ENCODE assay signal across 18 cellular contexts in the genomic region with DNA sequence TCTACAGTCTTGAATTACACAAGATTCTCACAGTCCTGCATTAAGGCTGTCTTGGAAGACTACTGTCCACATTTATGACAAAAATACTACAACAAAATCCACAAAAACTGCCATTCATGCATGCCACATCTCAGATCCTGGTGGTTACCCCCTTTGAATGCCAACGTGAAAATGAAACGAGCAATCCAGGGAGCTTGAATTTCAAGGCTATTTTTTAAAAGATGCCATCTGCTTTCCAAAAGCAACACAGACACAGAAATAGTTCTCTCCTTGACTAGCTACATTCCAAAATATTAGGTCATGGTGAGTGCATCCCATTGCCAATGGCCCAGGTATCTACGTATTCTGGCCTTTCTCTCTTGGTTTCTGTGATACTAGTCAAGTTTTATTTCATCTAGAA. TPM values are rescaled to one million over a fixed set of nuclear protein-coding genes. Genes with fewer than 3 reads are reported as not detected.
DNase-seq lines count a peak whose midpoint lies in the region; ATAC-seq, FAIRE-seq and TF ChIP-seq lines count a peak whose summit lies in the region.
"Had no signal": no experiment of that assay in that cellular context is flagged by ENCODE, and none has a peak within 500 bp of the region (broad histone marks: within the 10 kb centered on the region; RNA-seq: fewer than 3 reads in every experiment).

No MANE protein-coding gene starts in this region.

- H3K36me3 ChIP-seq in HCT116 (ENCODE audit: control insufficient read depth in 1 of 2, insufficient read depth in 2 of 2, low read length in 2 of 2) (peaks cover 2 to 31% of the 10 kb centered on the region in 2 experiments; a peak in 2 of 4 replicates), astrocyte (ENCODE audit: insufficient read depth, low read length) (peaks cover 13% of the 10 kb centered on the region), hepatocyte (replicated peaks; ENCODE audit: insufficient read depth, low read depth) (no peaks in the 10 kb centered on the region), smooth muscle cell (ENCODE audit: low read depth) (no peaks in the 10 kb centered on the region)
- H3K36me3 ChIP-seq: right atrium auricular region had no signal

- H4K20me1 ChIP-seq in HCT116 (ENCODE audit: insufficient read depth) (no peaks in the 10 kb centered on the region), astrocyte (ENCODE audit: insufficient read depth, low read length) (peaks cover 23% of the 10 kb centered on the region), hepatocyte (ENCODE audit: insufficient read depth, poor library complexity, severe bottlenecking) (no peaks in the 10 kb centered on the region), smooth muscle cell (ENCODE audit: low read depth) (peaks cover 47% of the 10 kb centered on the region)
- H4K20me1 ChIP-seq: BLaER1 had no signal

- peaks cover 15% of the 10 kb centered on the region for H3K9me3 Mint-ChIP-seq in astrocyte (ENCODE audit: unreplicated experiment)
- H3K9me3 Mint-ChIP-seq: activated CD4-positive, alpha-beta memory T cell treated with anti-CD3 and anti-CD28 coated beads for 36 hours had no signal

- RAD21 ChIA-PET in HCT116 (lab: Charles Lee; ENCODE audit: low non-redundant PET in 1 of 2, low total read pairs in 2 of 2, uncharacterized antibody in 2 of 2, unreplicated experiment in 2 of 2) = no interaction called here

- H2AFZ ChIP-seq in HCT116 (ENCODE audit: low read depth, low read length, poor library complexity, severe bottlenecking) = no peak overlapping the region
- H2AFZ ChIP-seq in astrocyte (ENCODE audit: low read depth, low read length) = no peak overlapping the region
- H2AFZ ChIP-seq in hepatocyte = no peak overlapping the region
- H2AFZ ChIP-seq in smooth muscle cell (ENCODE audit: low read depth) = no peak overlapping the region

- peaks cover 31% of the 10 kb centered on the region for H3K36me3 Mint-ChIP-seq in astrocyte (ENCODE audit: low read depth, unreplicated experiment)
- H3K36me3 Mint-ChIP-seq: activated CD4-positive, alpha-beta memory T cell treated with anti-CD3 and anti-CD28 coated beads for 36 hours had no signal

- H3K4me1 Mint-ChIP-seq in astrocyte (ENCODE audit: low read depth, unreplicated experiment) = peaks cover 47% of the 10 kb centered on the region

- H3K4me2 ChIP-seq in HCT116 (ENCODE audit: low read length) = peak overlapping the region; percentile 22
- H3K4me2 ChIP-seq in astrocyte (ENCODE audit: low read length) = peak overlapping the region; percentile 61
- H3K4me2 ChIP-seq in hepatocyte = no peak overlapping the region
- H3K4me2 ChIP-seq in smooth muscle cell = no peak overlapping the region
- H3K4me2 ChIP-seq: BLaER1 had no signal

- no peak for ATAC-seq in HCT116
- ATAC-seq in HG03469 (IDR thresholded peaks at IDR 0.05; ENCODE audit: unreplicated experiment) = no peak
- ATAC-seq: activated T-cell treated with anti-CD3 and anti-CD28 coated beads, Interleukin-2, amount 50 U/mL, for 4 hours had no signal

- H3K4me1 ChIP-seq in HCT116 (ENCODE audit: control insufficient read depth in 1 of 2, insufficient read depth in 2 of 2, low read length in 2 of 2) = peaks cover 65 to 93% of the 10 kb centered on the region in 2 experiments
- H3K4me1 ChIP-seq in astrocyte (ENCODE audit: insufficient read depth, low read length) = peaks cover 36% of the 10 kb centered on the region
- peaks cover 30% of the 10 kb centered on the region for H3K4me1 ChIP-seq in hepatocyte (ENCODE audit: insufficient read depth)
- peaks cover 6% of the 10 kb centered on the region for H3K4me1 ChIP-seq in smooth muscle cell (ENCODE audit: low read depth)

- no peaks in the 10 kb centered on the region for H3K27me3 Mint-ChIP-seq in astrocyte (ENCODE audit: low read depth, unreplicated experiment)
- H3K27me3 Mint-ChIP-seq: activated naive CD8-positive, alpha-beta T cell had no signal

- no peak overlapping the region for H3K4me3 Mint-ChIP-seq in astrocyte (ENCODE audit: unreplicated experiment)
- H3K4me3 Mint-ChIP-seq: activated CD4-positive, alpha-beta memory T cell treated with anti-CD3 and anti-CD28 coated beads for 36 hours; activated naive CD8-positive, alpha-beta T cell; activated T-cell treated with anti-CD3 and anti-CD28 coated beads, Interleukin-2, amount 50 U/mL, for 4 hours; neural crest cell had no signal

- peaks cover 97% of the 10 kb centered on the region for H3K79me2 ChIP-seq in HCT116 (ENCODE audit: insufficient read depth, low read length)
- peaks cover 97% of the 10 kb centered on the region for H3K79me2 ChIP-seq in astrocyte (ENCODE audit: insufficient read depth, low read length)
- peaks cover 92% of the 10 kb centered on the region for H3K79me2 ChIP-seq in hepatocyte
- peaks cover 48% of the 10 kb centered on the region for H3K79me2 ChIP-seq in smooth muscle cell (ENCODE audit: low read depth)

- H3K27ac Mint-ChIP-seq in astrocyte (ENCODE audit: unreplicated experiment) = peak overlapping the region; percentile 51
- H3K27ac Mint-ChIP-seq: activated CD4-positive, alpha-beta memory T cell treated with anti-CD3 and anti-CD28 coated beads for 36 hours; activated naive CD8-positive, alpha-beta T cell had no signal

- 85% methylated on average over 3 of the region's 3 CpGs for WGBS in hepatocyte (ENCODE audit: low lambda C conversion rate, missing lambda C conversion rate)
- 64% methylated on average over 3 of the region's 3 CpGs for WGBS in smooth muscle cell (ENCODE audit: low lambda C conversion rate)

- BruUV-seq in HCT116 (replicated peaks; lab: Mats Ljungman, UMichigan) = no TSS peak

- TF ChIP-seq CTCF in HCT116 (IDR thresholded peaks at IDR 0.05 in 2 of 3, conservative IDR thresholded peaks at IDR 0.05 in 1 of 3; ENCODE audit: borderline replicate concordance in 1 of 3, insufficient read depth in 1 of 3, low read depth in 2 of 3, low read length in 2 of 3) (no peak), astrocyte (IDR thresholded peaks at IDR 0.05; ENCODE audit: insufficient read depth, low read depth, low read length) (no peak), hepatocyte (IDR thresholded peaks at IDR 0.05; ENCODE audit: poor library complexity) (no peak), smooth muscle cell (IDR thresholded peaks at IDR 0.05; ENCODE audit: borderline replicate concordance, insufficient read depth, poor library complexity, severe bottlenecking) (no peak)

- DNase-seq in HCT116 (ENCODE audit: low read depth, low spot score) (no peak), astrocyte (ENCODE audit: low read depth) (peak; percentile 73), hepatocyte (ENCODE audit: low spot score) (no peak), smooth muscle cell (lab: John Stamatoyannopoulos, UW; ENCODE audit: unreplicated experiment) (no peak), NCI-H1417 treated with DMSO at 0.1 percent for 48 hours (lab: John Stamatoyannopoulos, UW) (no peak), NCI-H2081 (lab: John Stamatoyannopoulos, UW) (no peak)
- DNase-seq: activated CD4-positive, alpha-beta memory T cell treated with anti-CD3 and anti-CD28 coated beads for 36 hours; activated T-cell treated with anti-CD3 and anti-CD28 coated beads, Interleukin-2, amount 50 U/mL, for 4 hours; DMS153; foreskin melanocyte; NCI-H1048; stimulated activated CD4-positive, alpha-beta T cell treated with anti-CD3 and anti-CD28 coated beads, Interleukin-4, amount 100 ng/mL, for 1 hour had no signal

- H3K9me3 ChIP-seq in HCT116 (ENCODE audit: control insufficient read depth in 1 of 2, insufficient read depth in 1 of 2, low read depth in 1 of 2, low read length in 2 of 2) = no peaks in the 10 kb centered on the region
- H3K9me3 ChIP-seq in astrocyte (ENCODE audit: insufficient read depth, low read depth, low read length) = no peaks in the 10 kb centered on the region
- no peaks in the 10 kb centered on the region for H3K9me3 ChIP-seq in hepatocyte (ENCODE audit: low read depth)
- no peaks in the 10 kb centered on the region for H3K9me3 ChIP-seq in smooth muscle cell (replicated peaks; ENCODE audit: low read depth)
- H3K9me3 ChIP-seq: right atrium auricular region had no signal

- no peak for TF ChIP-seq POLR2A in HCT116 (IDR thresholded peaks at IDR 0.05; ENCODE audit: borderline replicate concordance, extremely low read depth, insufficient read depth, insufficient read length)

- H3K9ac ChIP-seq in HCT116 (ENCODE audit: low read length) (peak overlapping the region; percentile 6), astrocyte (ENCODE audit: low read length) (no peak overlapping the region), smooth muscle cell (ENCODE audit: low read depth) (peak overlapping the region; percentile 19)
- H3K9ac ChIP-seq: BLaER1 had no signal

- peak; percentile 56 for FAIRE-seq in astrocyte (lab: Jason Lieb, UNC)
- FAIRE-seq: RCC 7860 had no signal

- H3F3A ChIP-seq in smooth muscle cell (ENCODE audit: low read depth) = no peaks in the 10 kb centered on the region

- CTCF ChIA-PET in HCT116 (lab: Charles Lee) = no interaction called here

- no peaks in the 10 kb centered on the region for H3K27me3 ChIP-seq in HCT116 (ENCODE audit: insufficient read depth, low read length)
- no peaks in the 10 kb centered on the region for H3K27me3 ChIP-seq in astrocyte (ENCODE audit: insufficient read depth, low read length)
- H3K27me3 ChIP-seq in hepatocyte = no peaks in the 10 kb centered on the region
- no peaks in the 10 kb centered on the region for H3K27me3 ChIP-seq in smooth muscle cell (ENCODE audit: low read depth)
- H3K27me3 ChIP-seq: BLaER1, right atrium auricular region had no signal

- POLR2A ChIA-PET in HCT116 (lab: Charles Lee) = no interaction called here

- peak overlapping the region; percentile 96 for H3K27ac ChIP-seq in HCT116 (ENCODE audit: low read depth, low read length)
- peak overlapping the region; percentile 49 for H3K27ac ChIP-seq in astrocyte (ENCODE audit: low read depth, low read length)
- peak overlapping the region; percentile 40 for H3K27ac ChIP-seq in hepatocyte
- H3K27ac ChIP-seq in smooth muscle cell (ENCODE audit: low read depth) = peak overlapping the region; percentile 69
- H3K27ac ChIP-seq: BLaER1 had no signal

- H3K9me2 ChIP-seq in HCT116 (ENCODE audit: insufficient read depth) = no peaks in the 10 kb centered on the region
- H3K9me2 ChIP-seq in hepatocyte (replicated peaks; ENCODE audit: insufficient read depth) = no peaks in the 10 kb centered on the region

- H3K4me3 ChIP-seq in HCT116 (replicated peaks in 1 of 2; ENCODE audit: low read depth in 1 of 2, low read length in 2 of 2) (no peak overlapping the region), astrocyte (ENCODE audit: insufficient read depth, low read depth, low read length) (no peak overlapping the region), hepatocyte (no peak overlapping the region), smooth muscle cell (no peak overlapping the region)
- H3K4me3 ChIP-seq: BLaER1, right atrium auricular region had no signal

- no peak for TF ChIP-seq RAD21 in HCT116 (IDR thresholded peaks at IDR 0.05; ENCODE audit: low read depth)

- intact Hi-C loops in HCT116 (cut with micrococcal nuclease) = no loop called here

TF ChIP-seq in HCT116, 20 proteins besides CTCF, POLR2A, EP300 and RAD21:
- TF ChIP-seq SP1 (IDR thresholded peaks at IDR 0.05; ENCODE audit: low read depth) = 0 out of 2 replicates have a peak, but pooled peaks have one; percentile 15
- no peak for TF ChIP-seq ZNF274 (IDR thresholded peaks at IDR 0.05; ENCODE audit: low read depth, low read length)

RNA-seq across cellular contexts. Expression of a gene that starts 36.3 kb away (rescaled TPM):
- total RNA-seq in HCT116 (2021; ENCODE audit: unreplicated experiment) = 88.8 TPM
- 39.4 and 44.1 TPM in 2 replicates for polyA plus RNA-seq in HCT116 (2012)
- total RNA-seq in astrocyte = 34.2 and 45.0 TPM in 2 replicates
- total RNA-seq in hepatocyte = 20.1 and 25.6 TPM in 2 replicates
- 10.9 and 12.5 TPM in 2 replicates for polyA plus RNA-seq in hepatocyte
- 14.3 and 14.6 TPM in 2 replicates for total RNA-seq in smooth muscle cell
- polyA plus RNA-seq in smooth muscle cell = 8.6 and 9.4 TPM in 2 replicates

Comparison
In these comparisons a context has a peak if more than half of its experiments do, and no peak if none do; other contexts are left out.
1. H3K27ac ChIP-seq: peak in every context shown above with its lines; median percentile 96 in HCT116; 69 in smooth muscle cell; 49 in astrocyte; 40 in hepatocyte.
2. H3K4me2 ChIP-seq: peak in HCT116 (single experiment) and astrocyte (single experiment); none in hepatocyte (single experiment) and smooth muscle cell (single experiment).